Comparison of ENCODE assay signal across 9 cellular contexts in the genomic region with DNA sequence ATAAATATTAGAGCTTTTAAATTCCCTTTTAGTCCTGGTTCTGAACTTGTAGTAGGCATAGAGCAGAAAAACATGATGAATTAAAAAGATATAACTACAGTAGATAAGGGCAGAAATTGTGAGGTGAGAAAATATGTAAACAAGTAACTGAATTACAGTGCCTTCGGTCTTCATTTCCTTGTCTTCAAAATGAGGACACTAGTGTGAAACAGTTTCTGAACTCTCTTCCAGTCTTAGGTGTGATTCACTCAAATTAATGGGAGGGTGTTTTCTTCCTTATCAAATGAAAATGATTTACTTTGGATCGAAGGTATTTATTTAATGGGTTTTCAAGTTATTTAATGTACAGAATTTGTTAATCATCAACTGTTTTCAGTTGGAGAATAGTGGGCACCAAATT. TPM values are rescaled to one million over a fixed set of nuclear protein-coding genes. Genes with fewer than 3 reads are reported as not detected.
DNase-seq lines count a peak whose midpoint lies in the region; ATAC-seq and TF ChIP-seq lines count a peak whose summit lies in the region.
"Had no signal": no experiment of that assay in that cellular context is flagged by ENCODE, and none has a peak within 500 bp of the region (broad histone marks: within the 10 kb centered on the region; RNA-seq: fewer than 3 reads in every experiment).

No MANE protein-coding gene starts in this region.

- no peak for TF ChIP-seq POLR2A in gastrocnemius medialis (IDR thresholded peaks at IDR 0.05)

- H3K9ac ChIP-seq in HUES64 (ENCODE audit: low read depth, low read length) (peak overlapping the region; percentile 90), adipocyte (ENCODE audit: low read length) (peak overlapping the region; percentile 79), iPS-20b (ENCODE audit: low read depth, low read length) (peak overlapping the region; percentile 88)
- H3K9ac ChIP-seq: SK-N-SH had no signal

- no peaks in the 10 kb centered on the region for H3K9me3 ChIP-seq in HUES64 (ENCODE audit: insufficient read depth, low read depth, low read length)
- H3K9me3 ChIP-seq in adipocyte (ENCODE audit: control insufficient read depth, low read length): no peaks in the 10 kb centered on the region
- no peaks in the 10 kb centered on the region for H3K9me3 ChIP-seq in iPS-20b (ENCODE audit: insufficient read depth, low read depth, low read length)
- H3K9me3 ChIP-seq in gastrocnemius medialis: no peaks in the 10 kb centered on the region
- H3K9me3 ChIP-seq: SK-N-SH had no signal

- intact Hi-C loops in gastrocnemius medialis (cut with DNase I; ENCODE audit: low total_unique reads) (loop anchor here (5.0 kb wide), 1 partner anchor 34 kb away; no protein-coding TSS in a partner anchor), posterior cingulate gyrus (cut with DNase I) (no loop called here)

- H3K4me3 ChIP-seq in HUES64 (ENCODE audit: low read length): peak overlapping the region; percentile 82
- H3K4me3 ChIP-seq in adipocyte (ENCODE audit: low read length): peak overlapping the region; percentile 91
- peak overlapping the region; percentile 81 for H3K4me3 ChIP-seq in iPS-20b (ENCODE audit: low read length)
- peak overlapping the region; percentile 65 to 95 (median 82) for H3K4me3 ChIP-seq in gastrocnemius medialis

- 14% methylated on average over 2 of the region's 2 CpGs for WGBS in HUES64

- H3K36me3 ChIP-seq in HUES64 (ENCODE audit: insufficient read depth, low read length): peaks cover 9% of the 10 kb centered on the region
- H3K36me3 ChIP-seq in adipocyte (ENCODE audit: control insufficient read depth, insufficient read depth, low read length, severe bottlenecking): no peaks in the 10 kb centered on the region
- peaks cover 19% of the 10 kb centered on the region for H3K36me3 ChIP-seq in iPS-20b (ENCODE audit: insufficient read depth, low read depth, low read length)
- H3K36me3 ChIP-seq in gastrocnemius medialis: no peaks in the 10 kb centered on the region

- no peak for DNase-seq in adipocyte (ENCODE audit: low read depth)
- no peak for DNase-seq in gastrocnemius medialis
- no peak for DNase-seq in NCI-H82 treated with DMSO at 0.1 percent for 48 hours (lab: John Stamatoyannopoulos, UW; ENCODE audit: unreplicated experiment)
- no peak for DNase-seq in A172 (ENCODE audit: low spot score)
- DNase-seq in posterior cingulate gyrus: no peak

- TF ChIP-seq CTCF in gastrocnemius medialis (IDR thresholded peaks at IDR 0.05 in 4 of 5, conservative IDR thresholded peaks at IDR 0.05 in 1 of 5): no peak

- H3K4me1 ChIP-seq in HUES64 (ENCODE audit: insufficient read depth, low read length) (peaks cover 25% of the 10 kb centered on the region), adipocyte (ENCODE audit: control insufficient read depth, insufficient read depth, low read length) (peaks cover 7% of the 10 kb centered on the region), iPS-20b (ENCODE audit: insufficient read depth, low read length) (peaks cover 16% of the 10 kb centered on the region; the same call in 1 of the 2 replicates), gastrocnemius medialis (peaks cover 4 to 16% of the 10 kb centered on the region in 2 donors)

- H3K27ac ChIP-seq in HUES64 (ENCODE audit: low read depth, low read length): peak overlapping the region; percentile 99
- H3K27ac ChIP-seq in iPS-20b (ENCODE audit: low read length): peak overlapping the region; percentile 46
- peak overlapping the region in 1 of 4 donors; percentile 86 for H3K27ac ChIP-seq in gastrocnemius medialis

- ATAC-seq in gastrocnemius medialis (no peak), HG02970 (IDR thresholded peaks at IDR 0.05; ENCODE audit: low FRiP score, unreplicated experiment) (no peak)

- in situ Hi-C loops in gastrocnemius medialis (cut with MboI; ENCODE audit: low sequenced_read_pairs in 4 of 4): no loop called here

- H3K27me3 ChIP-seq in HUES64 (ENCODE audit: insufficient read depth, low read length) (no peaks in the 10 kb centered on the region), adipocyte (replicated peaks; ENCODE audit: control insufficient read depth, insufficient read depth, low read length) (no peaks in the 10 kb centered on the region), iPS-20b (ENCODE audit: insufficient read depth, low read length) (peaks cover 11% of the 10 kb centered on the region; the same call in 1 of the 2 replicates), gastrocnemius medialis (no peaks in the 10 kb centered on the region)

RNA-seq across cellular contexts. Expression of a gene that starts 1.5 kb away (rescaled TPM):
- 17.0 TPM for polyA plus RNA-seq in HUES64 (2013, experiment 1 of 2)
- polyA plus RNA-seq in HUES64 (2013, experiment 2 of 2): 14.2 TPM
- total RNA-seq in gastrocnemius medialis: 10 to 100 TPM; 18.8 to 60.3 (median 40.8) TPM
- total RNA-seq in A172 (2014; rRNA removed; shearing (Covaris generic)): 0.69 and 2.3 TPM in 2 replicates
